In genomic region chr15:50786871-50787270, GRCh38 we compare ENCODE assay signal across 1 cellular context.
TF ChIP-seq lines count a peak whose summit lies in the region.

No MANE protein-coding gene starts in this region.

TF ChIP-seq in SK-N-SH treated with all-trans-retinoic acid at 6 μM for 48 hours, 23 proteins besides CTCF, POLR2A, EP300 and RAD21:
- no peak for TF ChIP-seq RARB (CRISPR knock-in tag; IDR thresholded peaks at IDR 0.05)
- TF ChIP-seq OSR1 (CRISPR knock-in tag; IDR thresholded peaks at IDR 0.05), result no peak
- TF ChIP-seq ISL1 (CRISPR knock-in tag; IDR thresholded peaks at IDR 0.05), result no peak
- no peak for TF ChIP-seq BACH2 (CRISPR knock-in tag; IDR thresholded peaks at IDR 0.05; ENCODE audit: borderline replicate concordance)
- TF ChIP-seq TOX (CRISPR knock-in tag; IDR thresholded peaks at IDR 0.05; ENCODE audit: borderline replicate concordance), result no peak
- no peak for TF ChIP-seq GLIS3 (CRISPR knock-in tag; IDR thresholded peaks at IDR 0.05)
- no peak for TF ChIP-seq CSRNP3 (CRISPR knock-in tag; IDR thresholded peaks at IDR 0.05)
- TF ChIP-seq, protein P1, sequence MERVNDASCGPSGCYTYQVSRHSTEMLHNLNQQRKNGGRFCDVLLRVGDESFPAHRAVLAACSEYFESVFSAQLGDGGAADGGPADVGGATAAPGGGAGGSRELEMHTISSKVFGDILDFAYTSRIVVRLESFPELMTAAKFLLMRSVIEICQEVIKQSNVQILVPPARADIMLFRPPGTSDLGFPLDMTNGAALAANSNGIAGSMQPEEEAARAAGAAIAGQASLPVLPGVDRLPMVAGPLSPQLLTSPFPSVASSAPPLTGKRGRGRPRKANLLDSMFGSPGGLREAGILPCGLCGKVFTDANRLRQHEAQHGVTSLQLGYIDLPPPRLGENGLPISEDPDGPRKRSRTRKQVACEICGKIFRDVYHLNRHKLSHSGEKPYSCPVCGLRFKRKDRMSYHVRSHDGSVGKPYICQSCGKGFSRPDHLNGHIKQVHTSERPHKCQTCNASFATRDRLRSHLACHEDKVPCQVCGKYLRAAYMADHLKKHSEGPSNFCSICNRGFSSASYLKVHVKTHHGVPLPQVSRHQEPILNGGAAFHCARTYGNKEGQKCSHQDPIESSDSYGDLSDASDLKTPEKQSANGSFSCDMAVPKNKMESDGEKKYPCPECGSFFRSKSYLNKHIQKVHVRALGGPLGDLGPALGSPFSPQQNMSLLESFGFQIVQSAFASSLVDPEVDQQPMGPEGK (CRISPR knock-in tag; IDR thresholded peaks at IDR 0.05; ENCODE audit: borderline replicate concordance), result no peak
- TF ChIP-seq ZFP30 (CRISPR knock-in tag; IDR thresholded peaks at IDR 0.05), result no peak
- no peak for TF ChIP-seq ZNF565 (CRISPR knock-in tag; conservative IDR thresholded peaks at IDR 0.05; ENCODE audit: low read depth)
- TF ChIP-seq ZC3H10 (CRISPR knock-in tag; IDR thresholded peaks at IDR 0.05), result no peak
- TF ChIP-seq, protein P2, sequence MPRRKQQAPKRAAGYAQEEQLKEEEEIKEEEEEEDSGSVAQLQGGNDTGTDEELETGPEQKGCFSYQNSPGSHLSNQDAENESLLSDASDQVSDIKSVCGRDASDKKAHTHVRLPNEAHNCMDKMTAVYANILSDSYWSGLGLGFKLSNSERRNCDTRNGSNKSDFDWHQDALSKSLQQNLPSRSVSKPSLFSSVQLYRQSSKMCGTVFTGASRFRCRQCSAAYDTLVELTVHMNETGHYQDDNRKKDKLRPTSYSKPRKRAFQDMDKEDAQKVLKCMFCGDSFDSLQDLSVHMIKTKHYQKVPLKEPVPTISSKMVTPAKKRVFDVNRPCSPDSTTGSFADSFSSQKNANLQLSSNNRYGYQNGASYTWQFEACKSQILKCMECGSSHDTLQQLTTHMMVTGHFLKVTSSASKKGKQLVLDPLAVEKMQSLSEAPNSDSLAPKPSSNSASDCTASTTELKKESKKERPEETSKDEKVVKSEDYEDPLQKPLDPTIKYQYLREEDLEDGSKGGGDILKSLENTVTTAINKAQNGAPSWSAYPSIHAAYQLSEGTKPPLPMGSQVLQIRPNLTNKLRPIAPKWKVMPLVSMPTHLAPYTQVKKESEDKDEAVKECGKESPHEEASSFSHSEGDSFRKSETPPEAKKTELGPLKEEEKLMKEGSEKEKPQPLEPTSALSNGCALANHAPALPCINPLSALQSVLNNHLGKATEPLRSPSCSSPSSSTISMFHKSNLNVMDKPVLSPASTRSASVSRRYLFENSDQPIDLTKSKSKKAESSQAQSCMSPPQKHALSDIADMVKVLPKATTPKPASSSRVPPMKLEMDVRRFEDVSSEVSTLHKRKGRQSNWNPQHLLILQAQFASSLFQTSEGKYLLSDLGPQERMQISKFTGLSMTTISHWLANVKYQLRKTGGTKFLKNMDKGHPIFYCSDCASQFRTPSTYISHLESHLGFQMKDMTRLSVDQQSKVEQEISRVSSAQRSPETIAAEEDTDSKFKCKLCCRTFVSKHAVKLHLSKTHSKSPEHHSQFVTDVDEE (CRISPR knock-in tag; IDR thresholded peaks at IDR 0.05), result no peak
- TF ChIP-seq ZNF70 (CRISPR knock-in tag; IDR thresholded peaks at IDR 0.05), result no peak
- TF ChIP-seq TCF4 (CRISPR knock-in tag; IDR thresholded peaks at IDR 0.05; ENCODE audit: borderline replicate concordance), result no peak
- no peak for TF ChIP-seq ZNF8 (CRISPR knock-in tag; IDR thresholded peaks at IDR 0.05)
- no peak for TF ChIP-seq CSDC2 (CRISPR knock-in tag; IDR thresholded peaks at IDR 0.05)
- TF ChIP-seq PPARA (CRISPR knock-in tag; IDR thresholded peaks at IDR 0.05; ENCODE audit: borderline replicate concordance), result no peak
